In the genomic region with DNA sequence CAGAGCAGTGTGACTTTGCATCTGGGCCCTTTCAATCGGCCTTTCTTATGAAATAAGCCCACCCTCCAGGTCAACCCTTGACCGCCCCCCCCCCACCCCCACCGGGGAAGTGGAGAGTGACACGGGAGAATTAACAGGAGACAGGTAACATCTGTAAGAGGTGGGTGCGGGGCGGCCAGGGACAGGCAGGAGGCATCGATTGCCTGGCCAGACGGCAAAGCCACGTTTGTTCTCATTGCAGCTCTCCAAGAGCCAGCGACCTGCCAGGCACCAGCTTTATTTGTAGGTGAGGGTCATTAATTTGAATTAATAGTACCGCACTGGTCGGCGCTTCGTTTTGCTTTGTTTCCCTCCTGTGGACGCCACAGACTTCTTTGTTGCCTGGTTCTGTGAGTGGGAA, we compare ENCODE assay signal across 23 cellular contexts.
"Had no signal": no experiment of that assay in that cellular context is flagged by ENCODE, and none has a peak within 500 bp of the region (broad histone marks: within the 10 kb centered on the region; RNA-seq: fewer than 3 reads in every experiment).

No MANE protein-coding gene starts in this region.

- H3K27ac Mint-ChIP-seq: activated CD4-positive, alpha-beta memory T cell treated with anti-CD3 and anti-CD28 coated beads, Interleukin-2, amount 10 ng/mL, durations not matched to agents 7 days and 5 days; activated naive CD4-positive, alpha-beta T cell treated with anti-CD3 and anti-CD28 coated beads for 36 hours; activated naive CD8-positive, alpha-beta T cell; activated T-helper 17 cell treated with anti-CD3 and anti-CD28 coated beads, Interleukin-2, amount 50 U/mL, for 72 hours; T-helper 17 cell had no signal

- ATAC-seq: activated T-helper 17 cell treated with anti-CD3 and anti-CD28 coated beads, Interleukin-2, amount 50 U/mL, for 72 hours; PC-3; T-helper 17 cell had no signal

- H3K4me3 Mint-ChIP-seq: activated CD4-positive, alpha-beta memory T cell treated with anti-CD3 and anti-CD28 coated beads, Interleukin-2, amount 10 ng/mL, durations not matched to agents 7 days and 5 days; activated naive CD4-positive, alpha-beta T cell treated with anti-CD3 and anti-CD28 coated beads for 36 hours; activated naive CD8-positive, alpha-beta T cell; activated T-helper 17 cell treated with anti-CD3 and anti-CD28 coated beads, Interleukin-2, amount 50 U/mL, for 72 hours; T-helper 17 cell had no signal

- H3K27me3 Mint-ChIP-seq: activated CD4-positive, alpha-beta memory T cell treated with anti-CD3 and anti-CD28 coated beads, Interleukin-2, amount 10 ng/mL, durations not matched to agents 7 days and 5 days had no signal

- DNase-seq: activated CD4-positive, alpha-beta memory T cell treated with anti-CD3 and anti-CD28 coated beads, Interleukin-2, amount 10 ng/mL, durations not matched to agents 7 days and 5 days; activated CD4-positive, alpha-beta T cell treated with anti-CD3 and anti-CD28 coated beads, Interleukin-2, amount 50 U/mL, for 1 hour; activated CD4-positive, CD25-positive, alpha-beta regulatory T cell; activated gamma-delta T cell; activated naive CD4-positive, alpha-beta T cell treated with anti-CD3 and anti-CD28 coated beads for 36 hours; activated T-cell treated with anti-CD3 and anti-CD28 coated beads for 4 hours; activated T-cell treated with anti-CD3 and anti-CD28 coated beads, Interleukin-2, amount 50 U/mL, for 48 hours; amygdala; cerebellar nuclear complex; MM.1S; NCI-H146; NCI-H187 treated with DMSO at 0.1 percent for 48 hours; NCI-H2081 treated with DMSO at 0.1 percent for 48 hours; NCI-H510A treated with DMSO at 0.1 percent for 48 hours; PC-3; SIG-M5; T-helper 17 cell; T-helper 9 cell had no signal

- H3K27ac ChIP-seq: KMS-11 had no signal

- H3K4me1 Mint-ChIP-seq: activated CD4-positive, alpha-beta memory T cell treated with anti-CD3 and anti-CD28 coated beads, Interleukin-2, amount 10 ng/mL, durations not matched to agents 7 days and 5 days; activated T-helper 17 cell treated with anti-CD3 and anti-CD28 coated beads, Interleukin-2, amount 50 U/mL, for 72 hours; T-helper 17 cell had no signal

- H3K9me3 Mint-ChIP-seq: activated CD4-positive, alpha-beta memory T cell treated with anti-CD3 and anti-CD28 coated beads, Interleukin-2, amount 10 ng/mL, durations not matched to agents 7 days and 5 days; activated T-helper 17 cell treated with anti-CD3 and anti-CD28 coated beads, Interleukin-2, amount 50 U/mL, for 72 hours had no signal

- FAIRE-seq: colon, RCC 7860 had no signal

- H3K36me3 Mint-ChIP-seq: activated naive CD8-positive, alpha-beta T cell had no signal

- H3K9ac ChIP-seq: KMS-11 had no signal
